ENCODE assay signal across 11 cellular contexts in the genomic region with DNA sequence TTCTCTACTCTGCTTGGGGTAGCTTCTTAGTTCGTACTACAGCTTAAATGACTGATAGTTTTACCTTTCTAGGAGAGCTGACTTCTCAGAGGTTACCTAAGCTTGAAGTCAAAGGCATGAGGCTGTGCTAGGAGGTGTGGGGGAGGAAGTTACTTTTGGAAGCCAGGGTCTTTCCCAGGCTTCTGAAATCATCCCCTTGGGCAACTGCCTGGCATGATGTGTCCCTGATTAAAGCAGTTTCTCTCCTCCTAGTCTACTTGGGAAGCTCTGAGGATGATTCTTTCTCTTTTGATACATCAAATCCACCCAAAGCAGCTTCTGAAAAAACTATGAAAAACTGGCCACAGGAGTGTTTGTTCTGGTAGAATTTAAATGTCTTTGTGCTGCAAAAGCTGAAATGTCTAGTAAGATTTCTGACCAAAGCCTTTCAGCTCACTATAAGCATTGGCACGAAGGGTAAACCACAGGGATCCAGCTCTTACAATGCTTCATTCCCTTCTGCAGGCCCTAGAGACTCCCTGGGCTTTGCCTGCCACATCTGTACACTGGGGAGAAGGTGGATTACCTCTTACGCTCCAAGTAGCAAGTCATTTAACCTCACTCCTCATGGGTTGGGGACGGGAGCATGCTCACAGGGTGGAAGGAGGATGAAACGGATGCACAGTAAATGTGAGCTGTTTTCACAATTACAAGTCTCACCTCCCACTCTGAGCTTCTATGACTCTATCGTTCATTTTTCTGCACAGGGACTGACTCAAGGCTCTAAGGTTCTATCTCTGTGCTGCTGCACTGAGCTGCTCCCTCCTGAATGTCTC. TPM values are rescaled to one million over a fixed set of nuclear protein-coding genes. Genes with fewer than 3 reads are reported as not detected.
DNase-seq lines count a peak whose midpoint lies in the region; ATAC-seq and TF ChIP-seq lines count a peak whose summit lies in the region.
"Had no signal": no experiment of that assay in that cellular context is flagged by ENCODE, and none has a peak within 500 bp of the region (broad histone marks: within the 10 kb centered on the region; RNA-seq: fewer than 3 reads in every experiment).

No MANE protein-coding gene starts in this region.

- no peak overlapping the region for H3K9ac ChIP-seq in SK-N-SH

- no peak for TF ChIP-seq RAD21 in SK-N-SH (IDR thresholded peaks at IDR 0.05; ENCODE audit: low read length)

- DNase-seq in RPMI7951 (ENCODE audit: low read depth) (peak; percentile 73), astrocyte of the hippocampus (ENCODE audit: low read depth, low spot score) (peak; percentile 87), UCSD-AML1 (lab: John Stamatoyannopoulos, UW; ENCODE audit: unreplicated experiment) (no peak), SK-N-SH (no peak), A172 (ENCODE audit: low spot score) (no peak)
- DNase-seq in stimulated activated CD4-positive, alpha-beta T cell treated with anti-CD3 and anti-CD28 coated beads, TNF-alpha, amount 100 ng/mL, for 24 hours (ENCODE audit: low read depth in 3 of 3) = peak; percentile 48 to 63 (median 60)
- DNase-seq: dorsolateral prefrontal cortex, NCI-H1417, nephron progenitor cell had no signal

- peak; percentile 32 for ATAC-seq in GM18909 (IDR thresholded peaks at IDR 0.05; ENCODE audit: poor library complexity, unreplicated experiment)
- ATAC-seq: WTC11 had no signal

- no peak for TF ChIP-seq CTCF in SK-N-SH (IDR thresholded peaks at IDR 0.05)

- no peaks in the 10 kb centered on the region for H3K27me3 ChIP-seq in SK-N-SH (ENCODE audit: insufficient read depth)

- H3F3A ChIP-seq in SK-N-SH (replicated peaks; ENCODE audit: insufficient read depth) = no peaks in the 10 kb centered on the region

- WGBS in SK-N-SH (ENCODE audit: low lambda C conversion rate) = 84% methylated on average over 6 of the region's 6 CpGs

- H2AFZ ChIP-seq in SK-N-SH (ENCODE audit: low read depth) = no peak overlapping the region

- no peaks in the 10 kb centered on the region for H4K20me1 ChIP-seq in SK-N-SH (ENCODE audit: insufficient read depth)

- no peak overlapping the region for H3K4me3 ChIP-seq in SK-N-SH (ENCODE audit: low read depth in 2 of 2, low read length in 1 of 2)
- H3K4me3 ChIP-seq: dorsolateral prefrontal cortex had no signal

- H3K4me2 ChIP-seq in SK-N-SH = no peak overlapping the region

- no peaks in the 10 kb centered on the region for H3K9me3 ChIP-seq in SK-N-SH

- CTCF ChIA-PET in SK-N-SH (lab: Yijun Ruan, JAX) = no interaction called here

- peaks cover 0 to 10% of the 10 kb centered on the region in 2 experiments; a peak in 2 of 4 replicates for H3K4me1 ChIP-seq in SK-N-SH (ENCODE audit: control insufficient read depth in 1 of 2, insufficient read depth in 2 of 2, low read depth in 1 of 2, low read length in 1 of 2)

- no peaks in the 10 kb centered on the region for H3K9me2 ChIP-seq in SK-N-SH

- H3K36me3 ChIP-seq in SK-N-SH (replicated peaks in 1 of 2; ENCODE audit: control insufficient read depth in 1 of 2, insufficient read depth in 2 of 2, low read length in 1 of 2) = no peaks in the 10 kb centered on the region

- POLR2A ChIA-PET in SK-N-SH (lab: Yijun Ruan, JAX) = no interaction called here

- H3K27ac ChIP-seq in SK-N-SH (ENCODE audit: low read depth in 2 of 2, low read length in 1 of 2) = no peak overlapping the region
- H3K27ac ChIP-seq: dorsolateral prefrontal cortex had no signal

- H3K79me2 ChIP-seq in SK-N-SH (ENCODE audit: insufficient read depth) = no peaks in the 10 kb centered on the region

- TF ChIP-seq EP300 in SK-N-SH (IDR thresholded peaks at IDR 0.05; ENCODE audit: borderline replicate concordance in 1 of 2, low read depth in 1 of 2, low read length in 1 of 2) = no peak

TF ChIP-seq in SK-N-SH, 30 proteins besides CTCF, POLR2A, EP300 and RAD21:
- TF ChIP-seq SIN3A (IDR thresholded peaks at IDR 0.05; ENCODE audit: borderline replicate concordance, low read depth, low read length) (no peak), RCOR1 (IDR thresholded peaks at IDR 0.05; ENCODE audit: low read length) (no peak), RFX5 (IDR thresholded peaks at IDR 0.05; ENCODE audit: low read length) (no peak), TEAD4 (IDR thresholded peaks at IDR 0.05; ENCODE audit: borderline replicate concordance, insufficient read depth) (no peak), NFIC (IDR thresholded peaks at IDR 0.05; ENCODE audit: borderline replicate concordance) (no peak), MXI1 (IDR thresholded peaks at IDR 0.05; ENCODE audit: low read depth, low read length) (no peak), FOSL2 (IDR thresholded peaks at IDR 0.05; ENCODE audit: borderline replicate concordance, low read depth) (no peak), GABPA (IDR thresholded peaks at IDR 0.05; ENCODE audit: low read depth) (no peak), JUND (IDR thresholded peaks at IDR 0.05) (no peak), FOXM1 (IDR thresholded peaks at IDR 0.05; ENCODE audit: low read depth) (no peak), EZH2phosphoT487 (IDR thresholded peaks at IDR 0.05; ENCODE audit: borderline replicate concordance, low read depth) (no peak), SMC3 (IDR thresholded peaks at IDR 0.05; ENCODE audit: low read depth, low read length) (no peak), MEF2A (IDR thresholded peaks at IDR 0.05; ENCODE audit: borderline replicate concordance, low read depth) (no peak)
- TF ChIP-seq, protein P1, sequence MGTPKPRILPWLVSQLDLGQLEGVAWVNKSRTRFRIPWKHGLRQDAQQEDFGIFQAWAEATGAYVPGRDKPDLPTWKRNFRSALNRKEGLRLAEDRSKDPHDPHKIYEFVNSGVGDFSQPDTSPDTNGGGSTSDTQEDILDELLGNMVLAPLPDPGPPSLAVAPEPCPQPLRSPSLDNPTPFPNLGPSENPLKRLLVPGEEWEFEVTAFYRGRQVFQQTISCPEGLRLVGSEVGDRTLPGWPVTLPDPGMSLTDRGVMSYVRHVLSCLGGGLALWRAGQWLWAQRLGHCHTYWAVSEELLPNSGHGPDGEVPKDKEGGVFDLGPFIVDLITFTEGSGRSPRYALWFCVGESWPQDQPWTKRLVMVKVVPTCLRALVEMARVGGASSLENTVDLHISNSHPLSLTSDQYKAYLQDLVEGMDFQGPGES (IDR thresholded peaks at IDR 0.05; ENCODE audit: low read depth, low read length) = no peak
- TF ChIP-seq, protein P2, sequence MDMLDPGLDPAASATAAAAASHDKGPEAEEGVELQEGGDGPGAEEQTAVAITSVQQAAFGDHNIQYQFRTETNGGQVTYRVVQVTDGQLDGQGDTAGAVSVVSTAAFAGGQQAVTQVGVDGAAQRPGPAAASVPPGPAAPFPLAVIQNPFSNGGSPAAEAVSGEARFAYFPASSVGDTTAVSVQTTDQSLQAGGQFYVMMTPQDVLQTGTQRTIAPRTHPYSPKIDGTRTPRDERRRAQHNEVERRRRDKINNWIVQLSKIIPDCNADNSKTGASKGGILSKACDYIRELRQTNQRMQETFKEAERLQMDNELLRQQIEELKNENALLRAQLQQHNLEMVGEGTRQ (IDR thresholded peaks at IDR 0.05; ENCODE audit: borderline replicate concordance, low read depth, low read length) = no peak
- TF ChIP-seq, protein P3, sequence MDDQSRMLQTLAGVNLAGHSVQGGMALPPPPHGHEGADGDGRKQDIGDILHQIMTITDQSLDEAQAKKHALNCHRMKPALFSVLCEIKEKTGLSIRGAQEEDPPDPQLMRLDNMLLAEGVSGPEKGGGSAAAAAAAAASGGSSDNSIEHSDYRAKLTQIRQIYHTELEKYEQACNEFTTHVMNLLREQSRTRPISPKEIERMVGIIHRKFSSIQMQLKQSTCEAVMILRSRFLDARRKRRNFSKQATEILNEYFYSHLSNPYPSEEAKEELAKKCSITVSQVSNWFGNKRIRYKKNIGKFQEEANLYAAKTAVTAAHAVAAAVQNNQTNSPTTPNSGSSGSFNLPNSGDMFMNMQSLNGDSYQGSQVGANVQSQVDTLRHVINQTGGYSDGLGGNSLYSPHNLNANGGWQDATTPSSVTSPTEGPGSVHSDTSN (IDR thresholded peaks at IDR 0.05) = no peak
- TF ChIP-seq, protein P4, sequence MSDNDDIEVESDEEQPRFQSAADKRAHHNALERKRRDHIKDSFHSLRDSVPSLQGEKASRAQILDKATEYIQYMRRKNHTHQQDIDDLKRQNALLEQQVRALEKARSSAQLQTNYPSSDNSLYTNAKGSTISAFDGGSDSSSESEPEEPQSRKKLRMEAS (IDR thresholded peaks at IDR 0.05; ENCODE audit: low read depth) = no peak
- TF ChIP-seq, protein P5, sequence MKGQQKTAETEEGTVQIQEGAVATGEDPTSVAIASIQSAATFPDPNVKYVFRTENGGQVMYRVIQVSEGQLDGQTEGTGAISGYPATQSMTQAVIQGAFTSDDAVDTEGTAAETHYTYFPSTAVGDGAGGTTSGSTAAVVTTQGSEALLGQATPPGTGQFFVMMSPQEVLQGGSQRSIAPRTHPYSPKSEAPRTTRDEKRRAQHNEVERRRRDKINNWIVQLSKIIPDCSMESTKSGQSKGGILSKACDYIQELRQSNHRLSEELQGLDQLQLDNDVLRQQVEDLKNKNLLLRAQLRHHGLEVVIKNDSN (IDR thresholded peaks at IDR 0.05; ENCODE audit: borderline replicate concordance, low read depth) = no peak

RNA-seq across cellular contexts. Expression of a gene that starts 59.6 kb away (rescaled TPM):
- total RNA-seq in RPMI7951 (2014; rRNA removed; shearing (Covaris generic)) = 6.5 and 13.8 TPM in 2 replicates
- polyA plus RNA-seq in SK-N-SH (2012; rRNA removed) = 9.9 and 17.1 TPM in 2 replicates
- polyA plus RNA-seq in SK-N-SH (2012; cell fraction: cytosol; rRNA removed) = 12.9 and 16.2 TPM in 2 replicates
- polyA plus RNA-seq in SK-N-SH (2012; cell fraction: nucleus; rRNA removed) = 33.4 and 39.7 TPM in 2 replicates
- total RNA-seq in A172 (2014; rRNA removed; shearing (Covaris generic)) = 38.2 and 48.1 TPM in 2 replicates

Comparison
In these comparisons a context has a peak if more than half of its experiments do, and no peak if none do; other contexts are left out.
1. DNase-seq: peak in RPMI7951 (single experiment), astrocyte of the hippocampus (single experiment) and stimulated activated CD4-positive, alpha-beta T cell treated with anti-CD3 and anti-CD28 coated beads, TNF-alpha, amount 100 ng/mL, for 24 hours (3 of 3); none in UCSD-AML1 (single experiment), SK-N-SH (single experiment) and A172 (single experiment).